Comparison of ENCODE assay signal across 22 cellular contexts in the genomic region with DNA sequence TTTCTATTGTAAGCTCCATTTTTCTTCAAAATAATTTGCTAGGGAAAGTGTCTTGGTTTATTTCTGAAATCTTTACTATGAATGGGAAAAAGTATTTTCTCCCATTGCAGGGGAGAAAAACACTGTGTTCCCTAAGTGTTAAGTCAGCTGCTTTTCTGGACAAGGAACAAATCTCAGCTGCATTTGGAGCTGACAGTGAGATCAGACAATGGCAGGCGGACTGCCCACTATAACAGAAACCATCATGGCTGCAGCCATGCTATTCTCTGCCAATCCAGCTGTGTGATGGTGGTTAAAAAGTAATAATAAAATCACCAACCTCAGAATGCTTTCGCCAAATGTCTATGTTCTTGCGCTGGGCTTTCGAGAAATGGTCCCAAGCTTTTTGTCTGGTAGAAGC.
A peak's percentile ranks its signal among the peaks of the same experiment; 100 is the strongest.
DNase-seq lines count a peak whose midpoint lies in the region; ATAC-seq and TF ChIP-seq lines count a peak whose summit lies in the region.
"Had no signal": no experiment of that assay in that cellular context is flagged by ENCODE, and none has a peak within 500 bp of the region (broad histone marks: within the 10 kb centered on the region; RNA-seq: fewer than 3 reads in every experiment).

No MANE protein-coding gene starts in this region.

- no peaks in the 10 kb centered on the region for H3K4me1 ChIP-seq in prostate gland (replicated peaks)

- no peak overlapping the region for H3K27ac Mint-ChIP-seq in activated CD8-positive, alpha-beta memory T cell treated with anti-CD3 and anti-CD28 coated beads, Interleukin-2, amount 10 ng/mL, durations not matched to agents 7 days and 5 days
- H3K27ac Mint-ChIP-seq in stimulated activated memory B cell treated with anti-CD40 and anti-IgM and Interleukin-4, amounts not matched to agents 10 μg/mL and 1 μg/mL and 100 μg/mL, for 72 hours = no peak overlapping the region
- H3K27ac Mint-ChIP-seq: B cell, CD14-positive monocyte had no signal

- WGBS in prostate gland = 88% methylated on average over 4 of the region's 4 CpGs

- no peaks in the 10 kb centered on the region for H3K9me3 Mint-ChIP-seq in activated CD8-positive, alpha-beta memory T cell treated with anti-CD3 and anti-CD28 coated beads, Interleukin-2, amount 10 ng/mL, durations not matched to agents 7 days and 5 days (ENCODE audit: low read depth)
- H3K9me3 Mint-ChIP-seq in stimulated activated memory B cell treated with anti-CD40 and anti-IgM and Interleukin-4, amounts not matched to agents 10 μg/mL and 1 μg/mL and 100 μg/mL, for 72 hours = no peaks in the 10 kb centered on the region
- H3K9me3 Mint-ChIP-seq: CD14-positive monocyte had no signal

- peak overlapping the region in 2 of 59 donors; percentile 3 to 9 for H3K4me3 ChIP-seq in dorsolateral prefrontal cortex
- no peak overlapping the region for H3K4me3 ChIP-seq in prostate gland
- H3K4me3 ChIP-seq: GM12878, GM23248, HAP-1 had no signal

- DNase-seq in Ammon's horn (ENCODE audit: low spot score) (peak; percentile 74), dorsolateral prefrontal cortex (peak in 5 of 10 donors; percentile 37 to 73 (median 60)), posterior cingulate gyrus (peak in 8 of 10 donors; percentile 20 to 88 (median 40)), GM10248 (ENCODE audit: extremely low spot score) (no peak), prostate gland (ENCODE audit: low spot score) (no peak)
- no peak for DNase-seq in activated CD8-positive, alpha-beta memory T cell treated with anti-CD3 and anti-CD28 coated beads, Interleukin-2, amount 10 ng/mL, durations not matched to agents 7 days and 5 days
- DNase-seq: DMS79 treated with DMSO at 0.1 percent for 48 hours, GM23248, KBM-7, MM.1S, NCI-H1048, NCI-H1417 treated with DMSO at 0.1 percent for 48 hours, NCI-H187, NCI-H446, NCI-H526 treated with DMSO at 0.1 percent for 48 hours, OCI-M1 had no signal

- no peaks in the 10 kb centered on the region for H3K4me1 Mint-ChIP-seq in activated CD8-positive, alpha-beta memory T cell treated with anti-CD3 and anti-CD28 coated beads, Interleukin-2, amount 10 ng/mL, durations not matched to agents 7 days and 5 days
- no peaks in the 10 kb centered on the region for H3K4me1 Mint-ChIP-seq in stimulated activated memory B cell treated with anti-CD40 and anti-IgM and Interleukin-4, amounts not matched to agents 10 μg/mL and 1 μg/mL and 100 μg/mL, for 72 hours
- H3K4me1 Mint-ChIP-seq: B cell, CD14-positive monocyte had no signal

- no peaks in the 10 kb centered on the region for H3K9me3 ChIP-seq in prostate gland
- H3K9me3 ChIP-seq: HAP-1 had no signal

- intact Hi-C loops in dorsolateral prefrontal cortex (cut with DNase I) = loop anchor here in 1 of 2 donors (5.0 kb wide), 1 partner anchor 86 kb away; no protein-coding TSS in a partner anchor
- intact Hi-C loops in posterior cingulate gyrus (cut with DNase I) = no loop called here
- intact Hi-C loops in prostate gland (cut with DNase I) = no loop called here

- no peak for ATAC-seq in activated CD8-positive, alpha-beta memory T cell treated with anti-CD3 and anti-CD28 coated beads, Interleukin-2, amount 10 ng/mL, durations not matched to agents 7 days and 5 days
- no peak for ATAC-seq in stimulated activated memory B cell treated with anti-CD40 and anti-IgM and Interleukin-4, amounts not matched to agents 10 μg/mL and 1 μg/mL and 100 μg/mL, for 72 hours
- ATAC-seq: GM12878 had no signal

- TF ChIP-seq CTCF in dorsolateral prefrontal cortex (IDR thresholded peaks at IDR 0.05 in 54 of 56, conservative IDR thresholded peaks at IDR 0.05 in 2 of 56; ENCODE audit: low read depth in 1 of 56, partially characterized antibody in 56 of 56) (peak in 4 of 56 donors; percentile 8 to 18 (median 16)), GM10248 (IDR thresholded peaks at IDR 0.05; ENCODE audit: control extremely low read depth, extremely low read depth, low read depth, missing control alignments) (no peak), prostate gland (IDR thresholded peaks at IDR 0.05) (no peak)

- H3K27me3 ChIP-seq in dorsolateral prefrontal cortex = no peaks in the 10 kb centered on the region
- no peaks in the 10 kb centered on the region for H3K27me3 ChIP-seq in layer of hippocampus (ENCODE audit: control insufficient read depth, insufficient read depth, low read length)
- no peaks in the 10 kb centered on the region for H3K27me3 ChIP-seq in prostate gland (replicated peaks; ENCODE audit: insufficient read depth)

- POLR2A ChIA-PET in GM10248 (lab: Yijun Ruan, JAX) = no interaction called here

- TF ChIP-seq POLR2A in prostate gland (IDR thresholded peaks at IDR 0.05) = no peak

- no peaks in the 10 kb centered on the region for H3K36me3 ChIP-seq in prostate gland
- H3K36me3 ChIP-seq: HAP-1 had no signal

- no peak overlapping the region for H3K4me3 Mint-ChIP-seq in activated CD8-positive, alpha-beta memory T cell treated with anti-CD3 and anti-CD28 coated beads, Interleukin-2, amount 10 ng/mL, durations not matched to agents 7 days and 5 days
- no peak overlapping the region for H3K4me3 Mint-ChIP-seq in stimulated activated memory B cell treated with anti-CD40 and anti-IgM and Interleukin-4, amounts not matched to agents 10 μg/mL and 1 μg/mL and 100 μg/mL, for 72 hours
- H3K4me3 Mint-ChIP-seq: B cell, CD14-positive monocyte had no signal

- CTCF ChIA-PET in activated CD8-positive, alpha-beta memory T cell treated with anti-CD3 and anti-CD28 coated beads, Interleukin-2, amount 10 ng/mL, durations not matched to agents 7 days and 5 days (lab: Charles Lee) = interaction anchor here (1.2 kb wide), 1 partner anchor 25 kb away, joined by 3 read pairs; no protein-coding TSS in a partner anchor
- CTCF ChIA-PET in GM10248 (lab: Yijun Ruan, JAX) = interaction anchor here (1.0 to 1.3 kb wide), 2 partner anchors 9 to 12 kb away, joined by 3 read pairs; no protein-coding TSS in a partner anchor

- H3K27ac ChIP-seq in dorsolateral prefrontal cortex (peak overlapping the region in 58 of 59 donors; percentile 59 to 98 (median 90)), layer of hippocampus (ENCODE audit: low read depth, low read length) (peak overlapping the region; percentile 78), prostate gland (no peak overlapping the region)
- H3K27ac ChIP-seq: GM23248 had no signal

- H3K27me3 Mint-ChIP-seq in activated CD8-positive, alpha-beta memory T cell treated with anti-CD3 and anti-CD28 coated beads, Interleukin-2, amount 10 ng/mL, durations not matched to agents 7 days and 5 days = peaks cover 24% of the 10 kb centered on the region
- no peaks in the 10 kb centered on the region for H3K27me3 Mint-ChIP-seq in stimulated activated memory B cell treated with anti-CD40 and anti-IgM and Interleukin-4, amounts not matched to agents 10 μg/mL and 1 μg/mL and 100 μg/mL, for 72 hours

- no peaks in the 10 kb centered on the region for H3K36me3 Mint-ChIP-seq in activated CD8-positive, alpha-beta memory T cell treated with anti-CD3 and anti-CD28 coated beads, Interleukin-2, amount 10 ng/mL, durations not matched to agents 7 days and 5 days
- no peaks in the 10 kb centered on the region for H3K36me3 Mint-ChIP-seq in stimulated activated memory B cell treated with anti-CD40 and anti-IgM and Interleukin-4, amounts not matched to agents 10 μg/mL and 1 μg/mL and 100 μg/mL, for 72 hours
- H3K36me3 Mint-ChIP-seq: CD14-positive monocyte had no signal

Comparison
In these comparisons a context has a peak if more than half of its experiments do, and no peak if none do; other contexts are left out.
1. DNase-seq: peak in Ammon's horn (single experiment) and posterior cingulate gyrus (8 of 10); none in activated CD8-positive, alpha-beta memory T cell treated with anti-CD3 and anti-CD28 coated beads, Interleukin-2, amount 10 ng/mL, durations not matched to agents 7 days and 5 days (single experiment), GM10248 (single experiment) and prostate gland (single experiment).
2. H3K27ac ChIP-seq: peak in dorsolateral prefrontal cortex (58 of 59) and layer of hippocampus (single experiment); none in prostate gland (0 of 2).